Comparison of ENCODE assay signal across 1 cellular context in the genomic region with DNA sequence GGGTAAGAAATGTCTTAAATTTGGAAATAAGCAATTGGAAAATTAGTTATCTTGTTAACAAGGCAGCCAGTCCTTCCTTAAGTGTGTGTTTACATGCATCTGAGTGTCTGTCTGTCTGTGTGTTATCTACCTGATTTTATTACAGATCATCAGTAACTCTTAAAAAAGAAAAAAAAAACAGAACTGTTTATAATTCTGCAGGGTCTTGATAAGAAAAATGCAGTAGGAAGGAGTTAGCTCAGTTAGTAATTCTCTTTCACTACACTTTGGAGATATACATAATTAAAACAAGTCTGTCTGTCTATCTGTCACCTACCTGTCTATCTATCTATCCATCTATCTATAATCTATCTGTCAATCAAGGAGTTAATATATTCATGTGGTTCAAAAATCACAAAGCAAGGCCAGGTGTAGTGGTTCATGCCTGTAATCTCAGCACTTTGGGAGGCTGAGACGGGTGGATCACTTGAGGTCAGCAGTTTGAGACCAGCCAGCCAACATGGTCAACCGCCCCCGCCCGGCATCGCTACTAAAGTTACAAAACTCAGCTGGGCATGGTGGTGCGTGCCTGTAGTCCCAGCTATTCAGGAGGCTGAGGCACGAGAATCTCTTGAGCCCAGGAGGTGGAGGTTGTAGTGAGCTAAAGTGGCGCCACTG.
TF ChIP-seq lines count a peak whose summit lies in the region.

No MANE protein-coding gene starts in this region.

TF ChIP-seq in K562, 482 proteins besides CTCF, POLR2A, EP300 and RAD21 (continued from another document):
- TF ChIP-seq, protein P1, sequence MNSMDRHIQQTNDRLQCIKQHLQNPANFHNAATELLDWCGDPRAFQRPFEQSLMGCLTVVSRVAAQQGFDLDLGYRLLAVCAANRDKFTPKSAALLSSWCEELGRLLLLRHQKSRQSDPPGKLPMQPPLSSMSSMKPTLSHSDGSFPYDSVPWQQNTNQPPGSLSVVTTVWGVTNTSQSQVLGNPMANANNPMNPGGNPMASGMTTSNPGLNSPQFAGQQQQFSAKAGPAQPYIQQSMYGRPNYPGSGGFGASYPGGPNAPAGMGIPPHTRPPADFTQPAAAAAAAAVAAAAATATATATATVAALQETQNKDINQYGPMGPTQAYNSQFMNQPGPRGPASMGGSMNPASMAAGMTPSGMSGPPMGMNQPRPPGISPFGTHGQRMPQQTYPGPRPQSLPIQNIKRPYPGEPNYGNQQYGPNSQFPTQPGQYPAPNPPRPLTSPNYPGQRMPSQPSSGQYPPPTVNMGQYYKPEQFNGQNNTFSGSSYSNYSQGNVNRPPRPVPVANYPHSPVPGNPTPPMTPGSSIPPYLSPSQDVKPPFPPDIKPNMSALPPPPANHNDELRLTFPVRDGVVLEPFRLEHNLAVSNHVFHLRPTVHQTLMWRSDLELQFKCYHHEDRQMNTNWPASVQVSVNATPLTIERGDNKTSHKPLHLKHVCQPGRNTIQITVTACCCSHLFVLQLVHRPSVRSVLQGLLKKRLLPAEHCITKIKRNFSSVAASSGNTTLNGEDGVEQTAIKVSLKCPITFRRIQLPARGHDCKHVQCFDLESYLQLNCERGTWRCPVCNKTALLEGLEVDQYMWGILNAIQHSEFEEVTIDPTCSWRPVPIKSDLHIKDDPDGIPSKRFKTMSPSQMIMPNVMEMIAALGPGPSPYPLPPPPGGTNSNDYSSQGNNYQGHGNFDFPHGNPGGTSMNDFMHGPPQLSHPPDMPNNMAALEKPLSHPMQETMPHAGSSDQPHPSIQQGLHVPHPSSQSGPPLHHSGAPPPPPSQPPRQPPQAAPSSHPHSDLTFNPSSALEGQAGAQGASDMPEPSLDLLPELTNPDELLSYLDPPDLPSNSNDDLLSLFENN (IDR thresholded peaks at IDR 0.05; ENCODE audit: low read depth in 2 of 2, low read length in 2 of 2), result no peak
- no peak for TF ChIP-seq POLR2G (IDR thresholded peaks at IDR 0.05; ENCODE audit: low read depth, low read length)
- no peak for TF ChIP-seq ZNF140 (CRISPR knock-in tag; IDR thresholded peaks at IDR 0.05)
- no peak for TF ChIP-seq THRAP3 (IDR thresholded peaks at IDR 0.05; ENCODE audit: borderline replicate concordance)
- TF ChIP-seq TRIM24 (IDR thresholded peaks at IDR 0.05), result no peak
- TF ChIP-seq BRF1 (IDR thresholded peaks at IDR 0.05; ENCODE audit: borderline replicate concordance, extremely low read depth, insufficient read length), result no peak
- TF ChIP-seq, protein P2, sequence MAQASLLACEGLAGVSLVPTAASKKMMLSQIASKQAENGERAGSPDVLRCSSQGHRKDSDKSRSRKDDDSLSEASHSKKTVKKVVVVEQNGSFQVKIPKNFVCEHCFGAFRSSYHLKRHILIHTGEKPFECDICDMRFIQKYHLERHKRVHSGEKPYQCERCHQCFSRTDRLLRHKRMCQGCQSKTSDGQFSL (CRISPR knock-in tag; IDR thresholded peaks at IDR 0.05), result no peak
- TF ChIP-seq, protein P2 (tag; IDR thresholded peaks at IDR 0.05), result no peak
- no peak for TF ChIP-seq GTF2F1 (IDR thresholded peaks at IDR 0.05; ENCODE audit: low read depth, low read length)
- no peak for TF ChIP-seq ZNF551 (CRISPR knock-in tag; IDR thresholded peaks at IDR 0.05)
